19 cellular contexts compared by ENCODE assay signal in the genomic region with DNA sequence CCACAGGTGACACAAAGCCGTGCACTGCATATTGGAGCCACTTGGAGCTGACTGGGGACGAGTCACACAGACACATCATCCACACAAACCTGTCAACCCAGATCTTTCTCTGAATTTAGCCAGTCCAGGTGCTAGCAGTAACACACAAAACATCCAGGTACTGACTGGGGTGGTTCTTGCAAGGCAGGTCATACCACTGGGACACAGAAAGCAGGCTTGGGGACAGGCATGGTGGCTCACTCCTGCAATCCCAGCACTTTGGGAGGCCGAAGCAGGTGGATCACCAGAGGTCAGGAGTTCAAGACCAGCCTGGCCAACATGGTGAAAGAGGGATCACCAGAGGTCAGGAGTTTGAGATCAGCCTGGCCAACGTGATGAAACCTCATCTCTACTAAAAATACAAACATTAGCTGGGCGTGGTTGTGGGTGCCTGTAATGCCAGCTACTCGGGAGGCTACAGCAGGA. TPM values are rescaled to one million over a fixed set of nuclear protein-coding genes. Genes with fewer than 3 reads are reported as not detected.
DNase-seq lines count a peak whose midpoint lies in the region; ATAC-seq and TF ChIP-seq lines count a peak whose summit lies in the region.
"Had no signal": no experiment of that assay in that cellular context is flagged by ENCODE, and none has a peak within 500 bp of the region (broad histone marks: within the 10 kb centered on the region; RNA-seq: fewer than 3 reads in every experiment).

No MANE protein-coding gene starts in this region.

- 25% methylated on average over 6 of the region's 6 CpGs for WGBS in liver

- peaks cover 0 to 1% (median 0%) of the 10 kb centered on the region in 4 donors for H3K36me3 ChIP-seq in liver (ENCODE audit: control insufficient read depth in 4 of 4, insufficient read depth in 3 of 4, low read depth in 1 of 4, low read length in 3 of 4)
- H3K36me3 ChIP-seq: cardiac muscle cell, gastrocnemius medialis, sigmoid colon, upper lobe of right lung had no signal

- intact Hi-C loops in CD4-positive, alpha-beta T cell (cut with DNase I, micrococcal nuclease) = loop anchor here (1.0 to 5.0 kb wide), 7 partner anchors 52 to 251 kb away; a partner anchor contains a TSS

- H3K27me3 ChIP-seq in CD4-positive, alpha-beta T cell (ENCODE audit: control insufficient read depth, insufficient read depth, low read length) = peaks cover 53% of the 10 kb centered on the region
- peaks cover 0 to 6% (median 4%) of the 10 kb centered on the region in 4 donors for H3K27me3 ChIP-seq in liver (ENCODE audit: control insufficient read depth in 4 of 4, insufficient read depth in 4 of 4, low read length in 3 of 4)

- CTCF ChIA-PET in activated CD8-positive, alpha-beta memory T cell treated with anti-CD3 and anti-CD28 coated beads, Interleukin-2, amount 10 ng/mL, durations not matched to agents 7 days and 5 days (lab: Charles Lee) = interaction anchor here (0.6 to 4.3 kb wide), 28 partner anchors 10 to 260 kb away, joined by 3 to 28 read pairs (median 5); a partner anchor contains a TSS
- CTCF ChIA-PET in CD4-positive, alpha-beta T cell (lab: Charles Lee) = interaction anchor here (0.8 to 2.2 kb wide), 14 partner anchors 13 to 577 kb away, joined by 3 to 13 read pairs (median 4); a partner anchor contains a TSS

- peak overlapping the region; percentile 37 for H3K27ac Mint-ChIP-seq in activated CD8-positive, alpha-beta memory T cell treated with anti-CD3 and anti-CD28 coated beads, Interleukin-2, amount 10 ng/mL, durations not matched to agents 7 days and 5 days
- H3K27ac Mint-ChIP-seq in CD4-positive, alpha-beta T cell = no peak overlapping the region
- H3K27ac Mint-ChIP-seq: stimulated activated naive CD8-positive, alpha-beta T cell treated with anti-CD3 and anti-CD28 coated beads, Interleukin-15, Interleukin-2, amounts not matched to agents 100 ng/mL and 50 ng/mL, for 24 hours had no signal

- H3K9me3 Mint-ChIP-seq in activated CD8-positive, alpha-beta memory T cell treated with anti-CD3 and anti-CD28 coated beads, Interleukin-2, amount 10 ng/mL, durations not matched to agents 7 days and 5 days (ENCODE audit: low read depth) = no peaks in the 10 kb centered on the region
- no peaks in the 10 kb centered on the region for H3K9me3 Mint-ChIP-seq in CD4-positive, alpha-beta T cell
- H3K9me3 Mint-ChIP-seq: stimulated activated naive CD8-positive, alpha-beta T cell treated with anti-CD3 and anti-CD28 coated beads, Interleukin-15, Interleukin-2, amounts not matched to agents 100 ng/mL and 50 ng/mL, for 24 hours had no signal

- peaks cover 7 to 22% (median 13%) of the 10 kb centered on the region in 4 donors for H3K4me1 ChIP-seq in liver (ENCODE audit: control insufficient read depth in 4 of 4, insufficient read depth in 4 of 4, low read length in 3 of 4)

- no peak overlapping the region for H3K9ac ChIP-seq in liver (ENCODE audit: low read depth in 1 of 2, low read length in 2 of 2)

- no peaks in the 10 kb centered on the region for H3K36me3 Mint-ChIP-seq in activated CD8-positive, alpha-beta memory T cell treated with anti-CD3 and anti-CD28 coated beads, Interleukin-2, amount 10 ng/mL, durations not matched to agents 7 days and 5 days
- H3K36me3 Mint-ChIP-seq in CD4-positive, alpha-beta T cell (ENCODE audit: low read depth) = no peaks in the 10 kb centered on the region

- no peaks in the 10 kb centered on the region for H3K9me3 ChIP-seq in CD4-positive, alpha-beta T cell (ENCODE audit: control insufficient read depth, low read length)
- no peaks in the 10 kb centered on the region for H3K9me3 ChIP-seq in liver (ENCODE audit: control insufficient read depth in 4 of 4, low read length in 3 of 4)
- H3K9me3 ChIP-seq: gastrocnemius medialis, mucosa of descending colon, sigmoid colon, upper lobe of right lung had no signal

- no peak overlapping the region for H3K4me3 ChIP-seq in liver (ENCODE audit: low read depth in 1 of 3, low read length in 3 of 3)
- H3K4me3 ChIP-seq: cardiac muscle cell, gastrocnemius medialis, mucosa of descending colon, sigmoid colon, upper lobe of right lung had no signal

- TF ChIP-seq CTCF in CD4-positive, alpha-beta T cell (IDR thresholded peaks at IDR 0.05) = no peak
- TF ChIP-seq CTCF in liver (IDR thresholded peaks at IDR 0.05; ENCODE audit: low read depth, low read length, missing input control) = no peak

- H3K27me3 Mint-ChIP-seq in activated CD8-positive, alpha-beta memory T cell treated with anti-CD3 and anti-CD28 coated beads, Interleukin-2, amount 10 ng/mL, durations not matched to agents 7 days and 5 days = peaks cover 47% of the 10 kb centered on the region
- peaks cover 54% of the 10 kb centered on the region for H3K27me3 Mint-ChIP-seq in CD4-positive, alpha-beta T cell

- ATAC-seq in activated CD8-positive, alpha-beta memory T cell treated with anti-CD3 and anti-CD28 coated beads, Interleukin-2, amount 10 ng/mL, durations not matched to agents 7 days and 5 days = no peak
- no peak for ATAC-seq in CD4-positive, alpha-beta T cell (ENCODE audit: poor library complexity)
- ATAC-seq in HG03139 (IDR thresholded peaks at IDR 0.05; ENCODE audit: unreplicated experiment) = no peak
- ATAC-seq: gastrocnemius medialis, Right ventricle myocardium inferior had no signal

- H3K27ac ChIP-seq in CD4-positive, alpha-beta T cell (ENCODE audit: low read depth, low read length) = no peak overlapping the region
- H3K27ac ChIP-seq in liver (ENCODE audit: low read depth in 1 of 2, low read length in 2 of 2) = no peak overlapping the region
- H3K27ac ChIP-seq: cardiac muscle cell, gastrocnemius medialis, sigmoid colon, upper lobe of right lung had no signal

- no peak overlapping the region for H3K4me3 Mint-ChIP-seq in activated CD8-positive, alpha-beta memory T cell treated with anti-CD3 and anti-CD28 coated beads, Interleukin-2, amount 10 ng/mL, durations not matched to agents 7 days and 5 days
- peak overlapping the region; percentile 32 for H3K4me3 Mint-ChIP-seq in CD4-positive, alpha-beta T cell
- H3K4me3 Mint-ChIP-seq: stimulated activated naive CD8-positive, alpha-beta T cell treated with anti-CD3 and anti-CD28 coated beads, Interleukin-15, Interleukin-2, amounts not matched to agents 100 ng/mL and 50 ng/mL, for 24 hours had no signal

- TF ChIP-seq RAD21 in liver (IDR thresholded peaks at IDR 0.05) = no peak

- POLR2A ChIA-PET in CD4-positive, alpha-beta T cell (lab: Charles Lee) = interaction anchor here (0.7 to 1.8 kb wide), 8 partner anchors 51 to 251 kb away, joined by 3 to 14 read pairs (median 6); a partner anchor contains a TSS

- DNase-seq in activated CD8-positive, alpha-beta memory T cell treated with anti-CD3 and anti-CD28 coated beads, Interleukin-2, amount 10 ng/mL, durations not matched to agents 7 days and 5 days = no peak
- DNase-seq in activated CD8-positive, alpha-beta memory T cell treated with anti-CD3 and anti-CD28 coated beads, Interleukin-2, amount 50 U/mL, for 4 hours = no peak
- DNase-seq in CD4-positive, alpha-beta T cell = no peak
- DNase-seq in RPMI8226 (peak; percentile 53), activated gamma-delta T cell (lab: John Stamatoyannopoulos, UW) (no peak), iPS-NIHi11 (ENCODE audit: low spot score) (no peak)
- DNase-seq: gastrocnemius medialis, sigmoid colon had no signal

- peaks cover 5% of the 10 kb centered on the region for H3K4me1 Mint-ChIP-seq in activated CD8-positive, alpha-beta memory T cell treated with anti-CD3 and anti-CD28 coated beads, Interleukin-2, amount 10 ng/mL, durations not matched to agents 7 days and 5 days
- peaks cover 19% of the 10 kb centered on the region for H3K4me1 Mint-ChIP-seq in CD4-positive, alpha-beta T cell (ENCODE audit: low read depth)

TF ChIP-seq in liver, 16 proteins besides CTCF, POLR2A, EP300 and RAD21:
- TF ChIP-seq SP1 (IDR thresholded peaks at IDR 0.05) (peak; percentile 61), TAF1 (conservative IDR thresholded peaks at IDR 0.05) (no peak), NR2F2 (IDR thresholded peaks at IDR 0.05) (peak; percentile 58), HNF4A (conservative IDR thresholded peaks at IDR 0.05) (peak; percentile 37 to 43), FOXA2 (IDR thresholded peaks at IDR 0.05) (no peak), RXRA (IDR thresholded peaks at IDR 0.05) (peak; percentile 76 to 90)
- TF ChIP-seq, protein P1, sequence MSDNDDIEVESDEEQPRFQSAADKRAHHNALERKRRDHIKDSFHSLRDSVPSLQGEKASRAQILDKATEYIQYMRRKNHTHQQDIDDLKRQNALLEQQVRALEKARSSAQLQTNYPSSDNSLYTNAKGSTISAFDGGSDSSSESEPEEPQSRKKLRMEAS (IDR thresholded peaks at IDR 0.05) = no peak

RNA-seq across cellular contexts. Expression of a gene that starts 14.9 kb away (rescaled TPM):
- total RNA-seq in activated CD8-positive, alpha-beta memory T cell treated with anti-CD3 and anti-CD28 coated beads, Interleukin-2, amount 10 ng/mL, durations not matched to agents 7 days and 5 days = under 1 TPM; 0.23 TPM
- total RNA-seq in CD4-positive, alpha-beta T cell = not detected
- 10 to 100 TPM in 1 of 2 donors, 1 to 10 TPM in 1; 1.7 to 12.0 TPM for total RNA-seq in liver
- polyA plus RNA-seq in liver = 1 to 10 TPM; 3.8 to 4.1 TPM
- total RNA-seq: cardiac muscle cell; dermis microvascular lymphatic vessel endothelial cell; gastrocnemius medialis; H4; mucosa of descending colon; omental fat pad; Right ventricle myocardium inferior; sigmoid colon; T-helper 2 cell treated with Interferon-gamma antibody and Interleukin-4, amounts not matched to agents 100 ng/mL and 5 ng/mL, for 36 hours; upper lobe of right lung had no signal
- polyA plus RNA-seq: cardiac muscle cell, sigmoid colon had no signal

RNA-seq across cellular contexts. Expression of a gene that starts 32.3 kb away (rescaled TPM):
- 1 to 10 TPM; 5.3 to 6.8 TPM for total RNA-seq in activated CD8-positive, alpha-beta memory T cell treated with anti-CD3 and anti-CD28 coated beads, Interleukin-2, amount 10 ng/mL, durations not matched to agents 7 days and 5 days
- under 1 TPM in 1 of 2 experiments, not detected in 1; 0.31 TPM for total RNA-seq in CD4-positive, alpha-beta T cell
- total RNA-seq in liver = 1 to 10 TPM in 1 of 2 donors, under 1 TPM in 1; 0.33 to 2.4 TPM
- polyA plus RNA-seq in liver = under 1 TPM; 0.36 to 0.69 TPM

RNA-seq across cellular contexts. Expression of a gene that starts 51.2 kb away (rescaled TPM):
- 1 to 10 TPM; 6.8 to 8.6 TPM for total RNA-seq in activated CD8-positive, alpha-beta memory T cell treated with anti-CD3 and anti-CD28 coated beads, Interleukin-2, amount 10 ng/mL, durations not matched to agents 7 days and 5 days
- 1 to 10 TPM; 5.3 to 6.5 TPM for total RNA-seq in CD4-positive, alpha-beta T cell
- total RNA-seq in liver = 1 to 10 TPM; 1.4 to 2.3 TPM
- 1 to 10 TPM in 1 of 2 donors, under 1 TPM in 1; 0.75 to 2.7 TPM for polyA plus RNA-seq in liver
